ENCODE assay signal across 37 cellular contexts in the genomic region with DNA sequence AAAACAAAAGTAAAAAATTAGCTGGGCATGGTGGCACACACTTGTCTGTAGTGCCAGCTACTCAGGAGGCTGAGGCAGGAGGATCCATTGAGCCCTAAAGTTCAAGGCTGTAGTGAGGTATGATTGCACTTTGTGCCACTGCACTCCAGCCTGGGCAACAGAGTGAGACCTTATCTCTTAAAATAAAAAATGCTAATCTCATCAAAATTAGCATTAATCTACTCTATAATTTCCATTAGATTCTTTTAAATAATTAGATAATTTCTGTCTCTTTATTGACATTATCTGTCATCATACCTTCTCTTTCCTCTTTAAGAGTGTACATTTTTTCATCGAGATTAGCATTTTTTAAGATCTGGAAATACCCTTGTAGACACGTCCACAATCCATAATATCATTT. TPM values are rescaled to one million over a fixed set of nuclear protein-coding genes. Genes with fewer than 3 reads are reported as not detected.
"Had no signal": no experiment of that assay in that cellular context is flagged by ENCODE, and none has a peak within 500 bp of the region (broad histone marks: within the 10 kb centered on the region; RNA-seq: fewer than 3 reads in every experiment).

No MANE protein-coding gene starts in this region.

- ATAC-seq: activated naive CD4-positive, alpha-beta T cell treated with anti-CD3 and anti-CD28 coated beads, Interleukin-2, amount 50 U/mL, for 72 hours; activated naive CD8-positive, alpha-beta T cell treated with anti-CD3 and anti-CD28 coated beads, Interleukin-2, amount 50 U/mL, for 24 hours; activated T-cell treated with anti-CD3 and anti-CD28 coated beads, Interleukin-2, amount 50 U/mL, for 4 hours; activated T-cell treated with anti-CD3 and anti-CD28 coated beads, Interleukin-2, amount 50 U/mL, for 72 hours; activated T-helper 17 cell treated with anti-CD3 and anti-CD28 coated beads, Interleukin-2, amount 50 U/mL, for 72 hours; body of pancreas had no signal

- H3K4me1 ChIP-seq: ascending aorta, body of pancreas, breast epithelium had no signal

- FAIRE-seq: astrocyte, bronchial epithelial cell had no signal

- DNase-seq: activated effector memory CD4-positive, alpha-beta T cell treated with anti-CD3 and anti-CD28 coated beads, Interleukin-2, amount 50 U/mL, for 16 hours; activated effector memory CD4-positive, alpha-beta T cell treated with Interleukin-2 at 50 U/mL for 16 hours; activated gamma-delta T cell; activated gamma-delta T cell treated with Interleukin-2 at 50 U/mL for 16 hours; activated naive CD4-positive, alpha-beta T cell; activated naive CD4-positive, alpha-beta T cell treated with anti-CD3 and anti-CD28 coated beads for 36 hours; activated naive CD4-positive, alpha-beta T cell treated with anti-CD3 and anti-CD28 coated beads, Interleukin-2, amount 10 ng/mL, durations not matched to agents 7 days and 5 days; activated naive CD4-positive, alpha-beta T cell treated with anti-CD3 and anti-CD28 coated beads, Interleukin-2, amount 50 U/mL, for 16 hours; activated naive CD4-positive, alpha-beta T cell treated with Interleukin-2 at 50 U/mL for 16 hours; activated naive CD8-positive, alpha-beta T cell treated with anti-CD3 and anti-CD28 coated beads for 36 hours; activated naive CD8-positive, alpha-beta T cell treated with anti-CD3 and anti-CD28 coated beads, Interleukin-2, amount 10 ng/mL, durations not matched to agents 7 days and 5 days; activated naive CD8-positive, alpha-beta T cell treated with anti-CD3 and anti-CD28 coated beads, Interleukin-2, amount 50 U/mL, for 24 hours; activated T-cell treated with anti-CD3 and anti-CD28 coated beads, Interleukin-2, amount 50 U/mL, for 1 hour; activated T-cell treated with anti-CD3 and anti-CD28 coated beads, Interleukin-2, amount 50 U/mL, for 24 hours; activated T-cell treated with anti-CD3 and anti-CD28 coated beads, Interleukin-2, amount 50 U/mL, for 4 hours; activated T-cell treated with anti-CD3 and anti-CD28 coated beads, Interleukin-2, amount 50 U/mL, for 48 hours; activated T-cell treated with anti-CD3 and anti-CD28 coated beads, Interleukin-2, amount 50 U/mL, for 72 hours; amniotic stem cell; amygdala; anterior cingulate cortex; aorta; body of pancreas; brain microvascular endothelial cell; caudate nucleus; central memory CD4-positive, alpha-beta T cell; cerebellar nuclear complex had no signal

- H3K36me3 ChIP-seq: adrenal gland, ascending aorta, brain microvascular endothelial cell, breast epithelium, cardiac muscle cell had no signal

- H3K9me3 ChIP-seq: body of pancreas had no signal

- H3K27ac ChIP-seq: adrenal gland, ascending aorta, body of pancreas, brain microvascular endothelial cell, breast epithelium, cardiac muscle cell had no signal

- H3K4me3 ChIP-seq: adrenal gland, ascending aorta, body of pancreas, breast epithelium, cardiac muscle cell had no signal

- H3K27me3 ChIP-seq: adrenal gland, ascending aorta, body of pancreas, brain microvascular endothelial cell, cardiac muscle cell had no signal

RNA-seq across cellular contexts. Expression of gene PHACTR3, which starts 48.0 kb away (rescaled TPM):
- total RNA-seq: activated naive CD4-positive, alpha-beta T cell treated with anti-CD3 and anti-CD28 coated beads for 36 hours; activated naive CD4-positive, alpha-beta T cell treated with anti-CD3 and anti-CD28 coated beads, Interleukin-2, amount 50 U/mL, for 72 hours; activated naive CD8-positive, alpha-beta T cell treated with anti-CD3 and anti-CD28 coated beads for 36 hours; activated naive CD8-positive, alpha-beta T cell treated with anti-CD3 and anti-CD28 coated beads, Interleukin-2, amount 10 ng/mL, durations not matched to agents 7 days and 5 days; activated T-cell treated with anti-CD3 and anti-CD28 coated beads, Interleukin-2, amount 50 U/mL, for 72 hours; activated T-helper 1 cell treated with anti-CD3 and anti-CD28 coated beads, Interleukin-12 subunit alpha, Interleukin-12 subunit beta, Interleukin-2, Interleukin-4 antibody, amounts not matched to agents 30 ng/mL and 10 ng/mL and 1 ng/mL, durations not matched to agents 14 hours and 24 hours and 36 hours; activated T-helper 17 cell treated with anti-CD3 and anti-CD28 coated beads, Interleukin-2, amount 50 U/mL, for 72 hours; activated T-helper 2 cell treated with anti-CD3 and anti-CD28 coated beads, Interferon-gamma antibody, Interleukin-2, Interleukin-4, amounts not matched to agents 10 μg/mL and 5 μg/mL and 100 μg/mL, durations not matched to agents 14 hours and 24 hours and 36 hours; ascending aorta; chondrocyte had no signal
- polyA plus RNA-seq: aorta had no signal
